Comparison of ENCODE assay signal across 10 cellular contexts in the genomic region with DNA sequence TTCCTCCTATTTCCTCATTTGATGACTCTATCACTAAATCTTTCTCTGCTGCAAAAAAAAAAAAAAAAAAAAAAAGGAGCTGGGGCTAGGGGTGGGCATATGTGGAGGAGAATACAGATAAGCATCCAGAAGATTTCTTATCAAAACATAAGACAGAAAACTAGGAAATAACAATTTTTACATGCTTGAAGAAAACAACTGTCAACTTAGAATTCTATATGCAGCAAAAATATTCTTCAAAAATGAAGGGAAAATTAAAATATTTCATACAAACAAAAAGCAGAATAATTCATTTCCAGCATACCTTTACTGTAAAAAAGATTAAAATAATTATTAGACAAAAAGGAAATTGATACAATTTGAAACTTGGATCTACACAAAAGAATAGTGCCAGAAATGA. TPM values are rescaled to one million over a fixed set of nuclear protein-coding genes. Genes with fewer than 3 reads are reported as not detected.
"Had no signal": no experiment of that assay in that cellular context is flagged by ENCODE, and none has a peak within 500 bp of the region (broad histone marks: within the 10 kb centered on the region; RNA-seq: fewer than 3 reads in every experiment).

No MANE protein-coding gene starts in this region.

- H3K4me3 ChIP-seq: K562 had no signal

- H3K27ac ChIP-seq: HL-60 had no signal

- FAIRE-seq: HepG2, HTR-8/SVneo, K562 had no signal

- ATAC-seq: HepG2, K562 had no signal

- DNase-seq: IMR-90, KBM-7, KG1 had no signal

RNA-seq across cellular contexts. Expression of a gene that starts 38.7 kb away (rescaled TPM):
- total RNA-seq: HepG2, HT-29, HT1080, IMR-90 had no signal
- polyA plus RNA-seq: HepG2, IgD-negative memory B cell, IMR-90, K562 had no signal
